ENCODE assay signal across 1 cellular context in the genomic region with DNA sequence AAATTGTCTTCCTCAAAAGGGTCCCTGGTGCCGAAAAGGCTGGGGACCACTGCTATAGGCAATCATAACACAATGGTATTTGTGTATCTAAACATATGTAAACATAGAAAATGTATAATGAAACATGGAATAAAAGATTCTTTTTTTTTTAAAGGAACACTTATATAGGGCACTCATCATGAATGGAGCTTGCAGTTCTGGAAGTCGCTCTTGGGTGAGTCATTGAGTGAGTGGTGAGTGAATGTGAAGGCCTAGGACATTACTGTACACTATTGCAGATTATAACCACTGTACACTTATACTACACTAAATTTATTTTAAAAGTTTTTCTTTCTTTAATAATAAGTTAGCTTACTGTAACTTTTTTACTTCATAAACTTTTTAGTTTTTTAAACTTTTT.
TF ChIP-seq lines count a peak whose summit lies in the region.

No MANE protein-coding gene starts in this region.

TF ChIP-seq in K562, 482 proteins besides CTCF, POLR2A, EP300 and RAD21 (continued from another document):
- TF ChIP-seq ZBTB40 (IDR thresholded peaks at IDR 0.05) (no peak), ZBTB40 (CRISPR knock-in tag; IDR thresholded peaks at IDR 0.05) (no peak)
